In the genomic region with DNA sequence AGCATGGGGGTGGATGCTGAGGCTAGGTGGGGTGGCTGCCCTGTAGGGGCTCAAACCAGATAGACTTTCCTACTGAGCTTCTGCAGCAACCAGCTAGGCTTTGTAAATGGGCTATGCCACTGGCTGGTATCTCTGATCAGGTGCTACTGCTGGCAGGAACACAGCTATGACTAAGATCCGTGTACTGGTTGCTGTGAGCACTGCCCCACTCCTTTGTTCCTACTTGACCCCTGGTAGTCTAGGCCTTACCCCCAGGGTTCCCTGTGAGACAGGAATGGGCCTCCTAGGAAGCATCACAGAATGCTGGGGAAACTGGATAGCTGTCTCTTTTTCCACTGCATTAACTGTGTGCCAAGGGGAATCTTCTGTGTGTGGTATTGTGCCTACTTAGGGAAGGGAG, we compare ENCODE assay signal across 25 cellular contexts. TPM values are rescaled to one million over a fixed set of nuclear protein-coding genes. Genes with fewer than 3 reads are reported as not detected.
DNase-seq lines count a peak whose midpoint lies in the region; ATAC-seq and TF ChIP-seq lines count a peak whose summit lies in the region.
"Had no signal": no experiment of that assay in that cellular context is flagged by ENCODE, and none has a peak within 500 bp of the region (broad histone marks: within the 10 kb centered on the region; RNA-seq: fewer than 3 reads in every experiment).

No MANE protein-coding gene starts in this region.

- H3K4me3 ChIP-seq in epithelial cell of proximal tubule (ENCODE audit: low read depth, low read length) = no peak overlapping the region

- TF ChIP-seq CTCF in RWPE1 (conservative IDR thresholded peaks at IDR 0.05; ENCODE audit: low read depth) (no peak), epithelial cell of proximal tubule (conservative IDR thresholded peaks at IDR 0.05; ENCODE audit: low read depth, low read length) (no peak)

- POLR2A ChIA-PET in RWPE1 (lab: Yijun Ruan, JAX; ENCODE audit: low non-redundant PET) = no interaction called here

- H3K27ac ChIP-seq in RWPE1 = no peak overlapping the region
- H3K27ac ChIP-seq: C4-2B, neutrophil had no signal

- no peak for ATAC-seq in HG02642 (IDR thresholded peaks at IDR 0.05; ENCODE audit: poor library complexity, unreplicated experiment)
- no peak for ATAC-seq in HG03571 (IDR thresholded peaks at IDR 0.05; ENCODE audit: unreplicated experiment)
- ATAC-seq: activated CD4-positive, CD25-positive, alpha-beta regulatory T cell treated with anti-CD3 and anti-CD28 coated beads, Interleukin-2, amount 50 U/mL, for 24 hours; HCT116; stimulated activated naive B cell treated with anti-CD40 and anti-IgM and Interleukin-4, amounts not matched to agents 10 μg/mL and 1 μg/mL and 100 μg/mL, for 72 hours had no signal

- DNase-seq in HPDE6-E6E7 (ENCODE audit: extremely low spot score) (peak; percentile 45), RWPE1 (ENCODE audit: low spot score) (peak; percentile 23), epithelial cell of proximal tubule (ENCODE audit: low read depth) (peak; percentile 56), mucosa of gallbladder (ENCODE audit: low spot score) (peak; percentile 87), DMS114 treated with DMSO at 0.1 percent for 48 hours (lab: John Stamatoyannopoulos, UW; ENCODE audit: unreplicated experiment) (no peak)
- DNase-seq in activated CD4-positive, alpha-beta T cell treated with anti-CD3 and anti-CD28 coated beads, Interleukin-2, amount 50 U/mL, for 48 hours = no peak
- DNase-seq: activated CD4-positive, alpha-beta memory T cell treated with anti-CD3 and anti-CD28 coated beads, Interleukin-2, amount 10 ng/mL, durations not matched to agents 7 days and 5 days; activated CD8-positive, alpha-beta memory T cell treated with anti-CD3 and anti-CD28 coated beads, Interleukin-2, amount 50 U/mL, for 48 hours; amygdala; Calu3; caudate nucleus; DND-41; left cardiac atrium; mesenchymal stem cell; naive B cell; NCI-H1694 treated with DMSO at 0.1 percent for 48 hours; NCI-H510A; stimulated activated CD4-positive, alpha-beta T cell treated with anti-CD3 and anti-CD28 coated beads, Interleukin-15, amount 100 ng/mL, for 24 hours; stimulated activated naive B cell treated with anti-CD40 and anti-IgM and Interleukin-4, amounts not matched to agents 10 μg/mL and 1 μg/mL and 100 μg/mL, for 72 hours had no signal

- CTCF ChIA-PET in RWPE1 (lab: Yijun Ruan, JAX) = no interaction called here

RNA-seq across cellular contexts. Expression of gene GAB2, which starts 58.4 kb away (rescaled TPM):
- total RNA-seq in epithelial cell of proximal tubule (11.7 and 15.0 TPM in 2 replicates), mucosa of gallbladder (25.9 TPM)

Comparison
In these comparisons a context has a peak if more than half of its experiments do, and no peak if none do; other contexts are left out.
1. DNase-seq: peak in HPDE6-E6E7 (single experiment), RWPE1 (single experiment), epithelial cell of proximal tubule (single experiment) and mucosa of gallbladder (single experiment); none in DMS114 treated with DMSO at 0.1 percent for 48 hours (single experiment) and activated CD4-positive, alpha-beta T cell treated with anti-CD3 and anti-CD28 coated beads, Interleukin-2, amount 50 U/mL, for 48 hours (0 of 2).